ENCODE assay signal across 25 cellular contexts in the genomic region with DNA sequence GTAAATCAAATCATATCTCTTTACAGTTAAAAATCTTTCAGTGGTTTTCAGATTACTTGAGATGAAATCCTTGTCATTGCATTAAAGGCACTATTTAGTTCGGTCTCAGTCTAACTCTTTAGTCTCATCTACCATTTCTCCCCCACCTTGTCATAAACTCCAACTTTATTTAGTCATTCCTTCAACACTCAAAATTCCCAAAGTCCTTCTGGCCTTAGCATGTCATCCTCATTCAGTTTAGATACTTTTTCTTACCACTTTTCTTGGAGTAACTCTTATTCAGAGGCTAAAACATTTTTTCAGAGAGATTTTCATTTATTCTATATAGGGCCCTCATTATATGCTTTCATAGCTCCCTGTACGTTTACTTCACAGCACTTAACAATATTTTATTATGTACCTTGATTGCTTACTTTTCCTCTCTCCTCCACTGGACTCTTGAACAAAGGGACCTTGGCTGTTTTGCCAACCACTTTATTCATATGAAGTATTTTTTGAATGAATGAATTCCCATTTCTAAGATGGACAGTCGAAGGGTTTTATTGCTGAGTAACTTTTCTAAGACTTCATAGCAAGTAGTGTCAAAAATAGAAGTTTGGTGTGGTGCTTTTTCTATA. TPM values are rescaled to one million over a fixed set of nuclear protein-coding genes. Genes with fewer than 3 reads are reported as not detected.
A peak's percentile ranks its signal among the peaks of the same experiment; 100 is the strongest.
DNase-seq lines count a peak whose midpoint lies in the region; ATAC-seq and TF ChIP-seq lines count a peak whose summit lies in the region.
"Had no signal": no experiment of that assay in that cellular context is flagged by ENCODE, and none has a peak within 500 bp of the region (broad histone marks: within the 10 kb centered on the region; RNA-seq: fewer than 3 reads in every experiment).

No MANE protein-coding gene starts in this region.

- intact Hi-C loops in left ventricle myocardium inferior (cut with micrococcal nuclease) (no loop called here), heart right ventricle (cut with DNase I) (loop anchor here in 2 of 10 donors (5.0 to 10.0 kb wide), 2 partner anchors 92 to 99 kb away; no protein-coding TSS in a partner anchor), esophagus squamous epithelium (cut with DNase I) (no loop called here)

- TF ChIP-seq POLR2A in esophagus squamous epithelium (IDR thresholded peaks at IDR 0.05) = no peak

- H3K9me3 Mint-ChIP-seq in endodermal cell = no peaks in the 10 kb centered on the region
- H3K9me3 Mint-ChIP-seq: neural crest cell had no signal

- TF ChIP-seq CTCF in left ventricle myocardium inferior (IDR thresholded peaks at IDR 0.05; ENCODE audit: borderline replicate concordance) = no peak
- no peak for TF ChIP-seq CTCF in heart right ventricle (IDR thresholded peaks at IDR 0.05)
- TF ChIP-seq CTCF in endodermal cell (conservative IDR thresholded peaks at IDR 0.05) = no peak
- no peak for TF ChIP-seq CTCF in esophagus squamous epithelium (IDR thresholded peaks at IDR 0.05)

- no peaks in the 10 kb centered on the region for H3K36me3 Mint-ChIP-seq in endodermal cell (ENCODE audit: low read depth)

- no peak for ATAC-seq in heart right ventricle
- ATAC-seq in GM19328 (IDR thresholded peaks at IDR 0.05; ENCODE audit: unreplicated experiment) = no peak
- ATAC-seq: gastroesophageal sphincter; sciatic nerve; stimulated activated naive CD8-positive, alpha-beta T cell treated with anti-CD3 and anti-CD28 coated beads, Interleukin-15, Interleukin-2, amounts not matched to agents 100 U/mL and 50 U/mL, for 24 hours had no signal

- H3K27ac ChIP-seq in left ventricle myocardium inferior (replicated peaks) (peak overlapping the region; percentile 57), heart right ventricle (no peak overlapping the region), endodermal cell (ENCODE audit: low read depth, low read length) (no peak overlapping the region), esophagus squamous epithelium (no peak overlapping the region)
- H3K27ac ChIP-seq: 22Rv1, brain microvascular endothelial cell, GM23248, parathyroid adenoma, tibial artery had no signal

- H3K27ac Mint-ChIP-seq in endodermal cell = peak overlapping the region; percentile 6

- no peak overlapping the region for H3K4me3 Mint-ChIP-seq in endodermal cell
- H3K4me3 Mint-ChIP-seq: neural crest cell had no signal

- H3K27me3 ChIP-seq in left ventricle myocardium inferior (ENCODE audit: low read depth) = no peaks in the 10 kb centered on the region
- no peaks in the 10 kb centered on the region for H3K27me3 ChIP-seq in heart right ventricle
- no peaks in the 10 kb centered on the region for H3K27me3 ChIP-seq in endodermal cell (ENCODE audit: control insufficient read depth, insufficient read depth, low read length, poor library complexity, severe bottlenecking)
- H3K27me3 ChIP-seq in esophagus squamous epithelium = no peaks in the 10 kb centered on the region
- H3K27me3 ChIP-seq: adrenal gland, brain microvascular endothelial cell, gastroesophageal sphincter, tibial artery had no signal

- H3K4me1 ChIP-seq in left ventricle myocardium inferior (peaks cover 92% of the 10 kb centered on the region), heart right ventricle (peaks cover 0 to 96% (median 89%) of the 10 kb centered on the region in 9 donors), endodermal cell (ENCODE audit: control insufficient read depth, insufficient read depth, low read length) (no peaks in the 10 kb centered on the region), esophagus squamous epithelium (peaks cover 0 to 75% (median 11%) of the 10 kb centered on the region in 3 donors)

- no peaks in the 10 kb centered on the region for H3K27me3 Mint-ChIP-seq in endodermal cell (ENCODE audit: insufficient read depth)

- DNase-seq in NCI-H510A treated with DMSO at 0.1 percent for 48 hours (lab: John Stamatoyannopoulos, UW) = peak; percentile 15
- no peak for DNase-seq in NCI-H510A (lab: John Stamatoyannopoulos, UW)
- DNase-seq in left ventricle myocardium inferior = no peak
- DNase-seq in heart right ventricle = no peak
- DNase-seq in endodermal cell = no peak
- no peak for DNase-seq in NAMALWA (ENCODE audit: low spot score)
- DNase-seq in esophagus squamous epithelium (lab: John Stamatoyannopoulos, UW) = no peak
- DNase-seq: activated effector memory CD4-positive, alpha-beta T cell treated with Interleukin-2 at 50 U/mL for 16 hours; adrenal gland; brain microvascular endothelial cell; DMS79; GF-D8; GM23248; NCI-H146; NCI-H524 treated with DMSO at 0.1 percent for 48 hours; SHP77; stimulated activated naive CD8-positive, alpha-beta T cell treated with anti-CD3 and anti-CD28 coated beads, Interleukin-15, Interleukin-2, amounts not matched to agents 100 U/mL and 50 U/mL, for 24 hours; SW 1271; tibial artery had no signal

- no peaks in the 10 kb centered on the region for H3K36me3 ChIP-seq in left ventricle myocardium inferior
- no peaks in the 10 kb centered on the region for H3K36me3 ChIP-seq in heart right ventricle
- no peaks in the 10 kb centered on the region for H3K36me3 ChIP-seq in endodermal cell (ENCODE audit: control insufficient read depth, insufficient read depth, low read length)
- H3K36me3 ChIP-seq in esophagus squamous epithelium = no peaks in the 10 kb centered on the region
- H3K36me3 ChIP-seq: adrenal gland, brain microvascular endothelial cell, gastroesophageal sphincter, tibial artery had no signal

- no peak overlapping the region for H3K9ac ChIP-seq in endodermal cell (ENCODE audit: extremely low read depth, low read length, poor library complexity, severe bottlenecking)
- H3K9ac ChIP-seq: GM23248, parathyroid adenoma had no signal

- 66 to 69% methylated on average over 3 of the region's 3 CpGs for WGBS in heart right ventricle, 2 donors
- 90 to 100% methylated on average over 1 to 3 of the region's 3 CpGs for WGBS in endodermal cell (ENCODE audit: insufficient coverage in 1 of 2, insufficient read length in 1 of 2), 2 experiments
- 72 to 74% methylated on average over 3 of the region's 3 CpGs for WGBS in esophagus squamous epithelium, 2 donors

- H3K4me1 Mint-ChIP-seq in endodermal cell = peaks cover 5% of the 10 kb centered on the region
- H3K4me1 Mint-ChIP-seq: neural crest cell had no signal

- H3K4me3 ChIP-seq in left ventricle myocardium inferior (no peak overlapping the region), heart right ventricle (no peak overlapping the region), endodermal cell (ENCODE audit: low read length) (no peak overlapping the region), esophagus squamous epithelium (no peak overlapping the region)
- H3K4me3 ChIP-seq: adrenal gland, gastroesophageal sphincter, GM23248, tibial artery had no signal

- H3K9me3 ChIP-seq in left ventricle myocardium inferior (replicated peaks) (no peaks in the 10 kb centered on the region), heart right ventricle (no peaks in the 10 kb centered on the region), endodermal cell (ENCODE audit: control insufficient read depth, low read length) (no peaks in the 10 kb centered on the region), esophagus squamous epithelium (no peaks in the 10 kb centered on the region)
- H3K9me3 ChIP-seq: adrenal gland, gastroesophageal sphincter, tibial artery had no signal

RNA-seq across cellular contexts. Expression of gene USP15, which starts 12.8 kb away (rescaled TPM):
- total RNA-seq in left ventricle myocardium inferior = 58.0 TPM
- 10 to 100 TPM; 52.5 to 76.0 (median 63.9) TPM for total RNA-seq in heart right ventricle
- 10 to 100 TPM; 26.7 to 60.0 TPM for polyA plus RNA-seq in heart right ventricle
- 10 to 100 TPM; 27.9 to 29.1 TPM for total RNA-seq in endodermal cell
- polyA plus RNA-seq in endodermal cell (2013, experiment 1 of 2) = 31.3 TPM
- polyA plus RNA-seq in endodermal cell (2013, experiment 2 of 2) = 29.7 TPM
- total RNA-seq in esophagus squamous epithelium = 10 to 100 TPM; 26.4 to 72.0 (median 63.8) TPM
